ENCODE assay signal across 8 cellular contexts in genomic region chr7:11831727-11832495, GRCh38. TPM values are rescaled to one million over a fixed set of nuclear protein-coding genes. Genes with fewer than 3 reads are reported as not detected.
DNase-seq lines count a peak whose midpoint lies in the region; ATAC-seq and TF ChIP-seq lines count a peak whose summit lies in the region.

TSS of gene THSD7A (minus strand) at chr7:11832198. CDS start at chr7:11831946, 252 bp downstream.

- no peak for ATAC-seq in CD4-positive, alpha-beta T cell (ENCODE audit: poor library complexity)
- peak; percentile 64 for ATAC-seq in GM19463 (IDR thresholded peaks at IDR 0.05; ENCODE audit: unreplicated experiment)

- DNase-seq in CD4-positive, alpha-beta T cell, result no peak
- DNase-seq in MM.1S (peak; percentile 51), T1000 (lab: John Stamatoyannopoulos, UW) (peak; percentile 25), fibroblast of gingiva (ENCODE audit: low read depth) (peak; percentile 44), inferior parietal cortex (ENCODE audit: extremely low spot score) (no peak)

- H3K4me3 ChIP-seq in MM.1S (ENCODE audit: low read length) (peak within 1 kb of the TSS; percentile 60), muscle layer of colon (ENCODE audit: low read depth in 1 of 2, low read length in 2 of 2) (peak within 1 kb of the TSS; percentile 70 to 83), urinary bladder (ENCODE audit: low read depth, low read length) (peak within 1 kb of the TSS; percentile 73)

- no peaks in the 10 kb centered on the region for H4K20me1 ChIP-seq in MM.1S (ENCODE audit: insufficient read depth, low read length)

- H3K27ac ChIP-seq in CD4-positive, alpha-beta T cell (ENCODE audit: low read depth, low read length), result no peak within 1 kb of the TSS
- H3K27ac ChIP-seq in MM.1S (ENCODE audit: low read length) (no peak within 1 kb of the TSS), muscle layer of colon (ENCODE audit: low read depth, low read length) (peak within 1 kb of the TSS; percentile 61), urinary bladder (ENCODE audit: low read depth) (peak within 1 kb of the TSS; percentile 74)

- H2AFZ ChIP-seq in MM.1S (ENCODE audit: low read length), result peak within 1 kb of the TSS; percentile 63

- no peaks in the 10 kb centered on the region for H3K36me3 Mint-ChIP-seq in CD4-positive, alpha-beta T cell (ENCODE audit: low read depth)

- H3K9me3 ChIP-seq in CD4-positive, alpha-beta T cell (ENCODE audit: control insufficient read depth, low read length), result no peaks in the 10 kb centered on the region
- no peaks in the 10 kb centered on the region for H3K9me3 ChIP-seq in MM.1S (replicated peaks; ENCODE audit: insufficient read depth, low read length)
- H3K9me3 ChIP-seq in muscle layer of colon (ENCODE audit: low read length), result no peaks in the 10 kb centered on the region

- H3K9me2 ChIP-seq in MM.1S (replicated peaks; ENCODE audit: insufficient read depth, low read length), result no peaks in the 10 kb centered on the region

- H3K79me2 ChIP-seq in MM.1S (ENCODE audit: low read length), result no peaks in the 10 kb centered on the region

- peaks cover 29% of the 10 kb centered on the region for H3K27me3 ChIP-seq in CD4-positive, alpha-beta T cell (ENCODE audit: control insufficient read depth, insufficient read depth, low read length)
- H3K27me3 ChIP-seq in MM.1S (replicated peaks; ENCODE audit: insufficient read depth, low read length), result no peaks in the 10 kb centered on the region
- H3K27me3 ChIP-seq in muscle layer of colon (ENCODE audit: control insufficient read depth in 1 of 2, insufficient read depth in 2 of 2, low read length in 2 of 2), result no peaks in the 10 kb centered on the region

- peaks cover 48% of the 10 kb centered on the region for H3K27me3 Mint-ChIP-seq in CD4-positive, alpha-beta T cell

- H3K4me2 ChIP-seq in MM.1S (ENCODE audit: low read depth, low read length), result peak within 1 kb of the TSS; percentile 83

- POLR2A ChIA-PET in CD4-positive, alpha-beta T cell (lab: Charles Lee), result no interaction called here

- 2% methylated on average over 62 of the region's 62 CpGs for WGBS in urinary bladder

- TF ChIP-seq CTCF in CD4-positive, alpha-beta T cell (IDR thresholded peaks at IDR 0.05), result no peak
- no peak for TF ChIP-seq CTCF in MM.1S (IDR thresholded peaks at IDR 0.05; ENCODE audit: low read length)

- no peaks in the 10 kb centered on the region for H3F3A ChIP-seq in MM.1S (ENCODE audit: insufficient read depth, low read length)

- no peak within 1 kb of the TSS for H3K9ac ChIP-seq in MM.1S (ENCODE audit: low read length)
- H3K9ac ChIP-seq in muscle layer of colon (ENCODE audit: low read length), result peak within 1 kb of the TSS; percentile 47

- H3K27ac Mint-ChIP-seq in CD4-positive, alpha-beta T cell, result no peak within 1 kb of the TSS

- no peaks in the 10 kb centered on the region for H3K9me3 Mint-ChIP-seq in CD4-positive, alpha-beta T cell

- H3K4me1 Mint-ChIP-seq in CD4-positive, alpha-beta T cell (ENCODE audit: low read depth), result peaks cover 10% of the 10 kb centered on the region

- peak within 1 kb of the TSS; percentile 1 for H3K4me3 Mint-ChIP-seq in CD4-positive, alpha-beta T cell

- H3K36me3 ChIP-seq in MM.1S (replicated peaks; ENCODE audit: insufficient read depth, low read length) (no peaks in the 10 kb centered on the region), muscle layer of colon (ENCODE audit: insufficient read depth, low read length) (no peaks in the 10 kb centered on the region), urinary bladder (ENCODE audit: insufficient read depth) (no peaks in the 10 kb centered on the region)

- intact Hi-C loops in CD4-positive, alpha-beta T cell (cut with DNase I, micrococcal nuclease), result loop anchor here (10.0 kb wide), 2 partner anchors 493 to 663 kb away; no protein-coding TSS in a partner anchor

- CTCF ChIA-PET in CD4-positive, alpha-beta T cell (lab: Charles Lee), result no interaction called here

- H3K4me1 ChIP-seq in MM.1S (ENCODE audit: low read length), result no peaks in the 10 kb centered on the region
- peaks cover 8% of the 10 kb centered on the region for H3K4me1 ChIP-seq in muscle layer of colon (ENCODE audit: insufficient read depth, low read length)
- no peaks in the 10 kb centered on the region for H3K4me1 ChIP-seq in urinary bladder (ENCODE audit: insufficient read depth)

RNA-seq across cellular contexts. Expression of gene THSD7A, which starts in this region (rescaled TPM):
- not detected for total RNA-seq in CD4-positive, alpha-beta T cell
- 30.8 TPM for total RNA-seq in urinary bladder
- polyA plus RNA-seq in urinary bladder, result 4.5 TPM

Comparison
In these comparisons a context has a peak if more than half of its experiments do, and no peak if none do; other contexts are left out.
1. RNA of gene THSD7A (total RNA-seq): 30.8 TPM in urinary bladder (single experiment); not detected in CD4-positive, alpha-beta T cell; every median in the first group is over 10 times any median in the second.
2. DNase-seq: peak in MM.1S (single experiment), T1000 (single experiment) and fibroblast of gingiva (single experiment); none in CD4-positive, alpha-beta T cell (0 of 10) and inferior parietal cortex (single experiment).
3. H3K27ac ChIP-seq: peak in muscle layer of colon (single experiment) and urinary bladder (single experiment); none in CD4-positive, alpha-beta T cell (single experiment) and MM.1S (single experiment).
4. Peak in every context shown above with its lines, with median percentiles within 50 percentile points of each other: H3K4me3 ChIP-seq.